ENCODE assay signal across 8 cellular contexts in genomic region chr9:121299467-121300282, GRCh38. TPM values are rescaled to one million over a fixed set of nuclear protein-coding genes. Genes with fewer than 3 reads are reported as not detected.
DNase-seq lines count a peak whose midpoint lies in the region; ATAC-seq and TF ChIP-seq lines count a peak whose summit lies in the region.

No MANE protein-coding gene starts in this region.

- POLR2A ChIA-PET in GM10248 (lab: Yijun Ruan, JAX), result no interaction called here

- intact Hi-C loops in posterior vena cava (cut with DNase I), result loop anchor here in 1 of 2 donors (2.0 to 5.0 kb wide), 2 partner anchors 19 to 32 kb away; partner anchors contain the start of gene GSN

- ATAC-seq in activated naive CD8-positive, alpha-beta T cell treated with anti-CD3 and anti-CD28 coated beads, Interleukin-2, amount 50 U/mL, for 24 hours, result peak; percentile 48
- ATAC-seq in HG02642 (IDR thresholded peaks at IDR 0.05; ENCODE audit: poor library complexity, unreplicated experiment), result no peak

- H3K27me3 ChIP-seq in right atrium auricular region, result no peaks in the 10 kb centered on the region

- H3K4me1 ChIP-seq in right atrium auricular region, result peaks cover 0 to 87% of the 10 kb centered on the region in 2 donors

- TF ChIP-seq CTCF in GM10248 (IDR thresholded peaks at IDR 0.05; ENCODE audit: control extremely low read depth, extremely low read depth, low read depth, missing control alignments), result no peak
- TF ChIP-seq CTCF in right atrium auricular region (IDR thresholded peaks at IDR 0.05), result peak in 1 of 2 donors; percentile 13

- no peaks in the 10 kb centered on the region for H3K36me3 Mint-ChIP-seq in IgD-negative memory B cell
- no peaks in the 10 kb centered on the region for H3K36me3 Mint-ChIP-seq in activated naive CD8-positive, alpha-beta T cell treated with anti-CD3 and anti-CD28 coated beads, Interleukin-2, amount 50 U/mL, for 24 hours (ENCODE audit: low read depth)

- H3K4me3 Mint-ChIP-seq in IgD-negative memory B cell, result peak overlapping the region; percentile 54 to 93 (median 87)
- H3K4me3 Mint-ChIP-seq in activated naive CD8-positive, alpha-beta T cell treated with anti-CD3 and anti-CD28 coated beads, Interleukin-2, amount 50 U/mL, for 24 hours, result peak overlapping the region; percentile 74

- no peaks in the 10 kb centered on the region for H3K9me3 Mint-ChIP-seq in IgD-negative memory B cell
- no peaks in the 10 kb centered on the region for H3K9me3 Mint-ChIP-seq in activated naive CD8-positive, alpha-beta T cell treated with anti-CD3 and anti-CD28 coated beads, Interleukin-2, amount 50 U/mL, for 24 hours

- H3K27ac Mint-ChIP-seq in IgD-negative memory B cell, result peak overlapping the region; percentile 50 to 91 (median 91)
- peak overlapping the region; percentile 1 for H3K27ac Mint-ChIP-seq in activated naive CD8-positive, alpha-beta T cell treated with anti-CD3 and anti-CD28 coated beads, Interleukin-2, amount 50 U/mL, for 24 hours

- H3K36me3 ChIP-seq in right atrium auricular region, result peaks cover 30% of the 10 kb centered on the region

- DNase-seq in GM10248 (ENCODE audit: extremely low spot score) (peak; percentile 56), right atrium auricular region (ENCODE audit: low spot score) (peak; percentile 90), posterior vena cava (ENCODE audit: low spot score) (peak; percentile 93), NCI-H524 treated with DMSO at 0.1 percent for 48 hours (lab: John Stamatoyannopoulos, UW) (no peak), foreskin melanocyte (no peak)
- peak; percentile 18 for DNase-seq in activated naive CD8-positive, alpha-beta T cell treated with anti-CD3 and anti-CD28 coated beads, Interleukin-2, amount 50 U/mL, for 24 hours

- H3K27ac ChIP-seq in right atrium auricular region, result peak overlapping the region; percentile 87 to 97

- H3K4me1 Mint-ChIP-seq in IgD-negative memory B cell, result peaks cover 19 to 31% (median 24%) of the 10 kb centered on the region in 3 donors
- H3K4me1 Mint-ChIP-seq in activated naive CD8-positive, alpha-beta T cell treated with anti-CD3 and anti-CD28 coated beads, Interleukin-2, amount 50 U/mL, for 24 hours, result peaks cover 16% of the 10 kb centered on the region

- H3K9me3 ChIP-seq in right atrium auricular region, result no peaks in the 10 kb centered on the region

- CTCF ChIA-PET in GM10248 (lab: Yijun Ruan, JAX), result interaction anchor here (0.7 to 4.2 kb wide), 7 partner anchors 18 to 544 kb away, joined by 3 to 23 read pairs (median 4); no protein-coding TSS in a partner anchor

- peaks cover 3% of the 10 kb centered on the region for H3K27me3 Mint-ChIP-seq in IgD-negative memory B cell
- peaks cover 21% of the 10 kb centered on the region for H3K27me3 Mint-ChIP-seq in activated naive CD8-positive, alpha-beta T cell treated with anti-CD3 and anti-CD28 coated beads, Interleukin-2, amount 50 U/mL, for 24 hours

- peak overlapping the region; percentile 56 to 63 for H3K4me3 ChIP-seq in right atrium auricular region

RNA-seq across cellular contexts. Expression of gene GSN, which starts 31.7 kb away (rescaled TPM):
- 69.4 TPM for polyA plus RNA-seq in IgD-negative memory B cell
- total RNA-seq in right atrium auricular region, result 1,000 to 10,000 TPM; 1,444 to 3,478 TPM
- 1,000 to 10,000 TPM in 1 of 2 donors, 100 to 1,000 TPM in 1; 590 to 1,544 TPM for total RNA-seq in posterior vena cava

Comparison
In these comparisons a context has a peak if more than half of its experiments do, and no peak if none do; other contexts are left out.
1. DNase-seq: peak in GM10248 (single experiment), activated naive CD8-positive, alpha-beta T cell treated with anti-CD3 and anti-CD28 coated beads, Interleukin-2, amount 50 U/mL, for 24 hours (single experiment), right atrium auricular region (single experiment) and posterior vena cava (single experiment); none in NCI-H524 treated with DMSO at 0.1 percent for 48 hours (single experiment) and foreskin melanocyte (single experiment).